ENCODE assay signal across 1 cellular context in the genomic region with DNA sequence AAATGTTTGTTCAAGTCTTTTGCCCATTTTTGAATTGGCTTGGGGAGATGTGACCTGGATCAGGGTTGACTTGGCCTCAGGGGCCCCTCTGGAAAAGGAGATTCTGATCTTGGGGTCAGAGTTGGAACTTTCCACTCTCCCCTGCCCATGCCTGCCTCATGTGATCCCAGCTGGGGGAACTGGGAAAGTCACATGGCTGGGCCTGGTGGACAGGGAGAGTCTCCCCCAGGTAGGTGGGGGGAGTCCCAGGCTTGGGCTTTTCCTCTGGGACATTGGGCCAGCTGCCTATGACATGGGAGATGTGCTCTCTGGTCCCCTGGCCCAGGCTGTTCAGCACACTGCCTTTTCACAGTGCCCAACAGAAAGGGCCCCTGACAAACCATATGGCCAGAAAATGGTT.
TF ChIP-seq lines count a peak whose summit lies in the region.

No MANE protein-coding gene starts in this region.

TF ChIP-seq in IMR-90, 13 proteins besides CTCF, POLR2A, EP300 and RAD21:
- TF ChIP-seq CEBPB (IDR thresholded peaks at IDR 0.05; ENCODE audit: low read depth, low read length), result no peak
